Comparison of ENCODE assay signal across 11 cellular contexts in the genomic region with DNA sequence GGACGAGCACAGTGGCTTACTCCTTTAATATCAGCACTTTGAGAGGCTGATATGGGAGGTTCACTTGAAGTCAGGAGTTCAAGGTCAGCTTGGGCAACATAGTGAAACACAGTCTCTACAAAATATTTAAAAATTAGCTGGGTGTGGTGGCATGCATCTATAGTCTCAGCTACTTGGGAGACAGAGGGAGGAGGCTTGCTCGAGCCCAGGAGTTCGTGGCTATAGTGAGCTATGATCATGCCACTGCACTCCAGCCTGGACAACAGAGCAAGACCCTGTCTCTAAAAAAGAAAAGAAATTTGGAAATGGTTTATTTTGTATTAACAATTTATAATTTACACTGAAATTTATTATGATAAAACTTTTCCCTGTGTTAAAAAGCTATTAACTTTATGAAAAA. TPM values are rescaled to one million over a fixed set of nuclear protein-coding genes. Genes with fewer than 3 reads are reported as not detected.
"Had no signal": no experiment of that assay in that cellular context is flagged by ENCODE, and none has a peak within 500 bp of the region (broad histone marks: within the 10 kb centered on the region; RNA-seq: fewer than 3 reads in every experiment).

No MANE protein-coding gene starts in this region.

- H3K4me1 ChIP-seq: HAP-1 had no signal

- H3K27me3 Mint-ChIP-seq: IgD-negative memory B cell had no signal

- H3K4me1 Mint-ChIP-seq: IgD-negative memory B cell had no signal

- H3K27ac Mint-ChIP-seq: HFFc6, IgD-negative memory B cell had no signal

- H3K4me3 ChIP-seq: GM23248, HAP-1 had no signal

- H3K4me3 Mint-ChIP-seq: HFFc6, IgD-negative memory B cell had no signal

- ATAC-seq: HCT116 had no signal

- H3K27ac ChIP-seq: GM23248, HL-60 had no signal

- H3K9me3 ChIP-seq: HAP-1 had no signal

- DNase-seq: GM23248, GOT3, H7, HFFc6, KG1 had no signal

- H3K36me3 ChIP-seq: HAP-1 had no signal

- H3K9me3 Mint-ChIP-seq: HFFc6, IgD-negative memory B cell had no signal

RNA-seq across cellular contexts. Expression of gene ANGPTL3, which starts 1.7 kb away (rescaled TPM):
- total RNA-seq: GM23248, H4, H7, HFFc6, HT1080 had no signal
